Comparison of ENCODE assay signal across 16 cellular contexts in the genomic region with DNA sequence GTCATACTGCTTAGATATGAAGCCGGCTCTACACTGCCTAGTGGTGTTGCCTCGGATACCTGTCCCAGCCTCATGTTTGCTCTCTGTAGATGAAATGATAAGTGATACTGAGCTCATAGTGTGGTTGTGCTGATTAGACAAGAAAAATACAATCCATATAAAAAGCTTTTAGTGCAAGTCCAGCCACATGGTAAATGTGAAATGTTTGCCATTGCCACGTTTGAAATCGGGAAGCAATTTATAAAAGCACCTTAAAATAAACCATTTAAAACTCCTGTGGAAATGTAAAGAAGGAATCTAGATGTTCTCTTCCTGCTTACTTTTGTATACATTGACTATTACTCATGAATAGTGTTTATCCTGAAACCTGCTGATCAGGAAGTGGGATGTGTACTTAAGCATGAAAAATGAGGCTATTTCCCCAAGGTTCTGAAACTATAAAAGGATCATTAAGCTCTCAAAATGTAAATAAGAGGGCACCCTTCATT. TPM values are rescaled to one million over a fixed set of nuclear protein-coding genes. Genes with fewer than 3 reads are reported as not detected.
DNase-seq lines count a peak whose midpoint lies in the region; ATAC-seq and TF ChIP-seq lines count a peak whose summit lies in the region.
"Had no signal": no experiment of that assay in that cellular context is flagged by ENCODE, and none has a peak within 500 bp of the region (broad histone marks: within the 10 kb centered on the region; RNA-seq: fewer than 3 reads in every experiment).

No MANE protein-coding gene starts in this region.

- H3K4me2 ChIP-seq in BLaER1: peak overlapping the region; percentile 44

- no peaks in the 10 kb centered on the region for H3K4me1 Mint-ChIP-seq in CD14-positive monocyte

- H3K4me1 ChIP-seq in BLaER1: peaks cover 11% of the 10 kb centered on the region
- peaks cover 4 to 24% (median 5%) of the 10 kb centered on the region in 3 donors for H3K4me1 ChIP-seq in esophagus squamous epithelium
- H3K4me1 ChIP-seq in heart left ventricle: no peaks in the 10 kb centered on the region
- H3K4me1 ChIP-seq: gastrocnemius medialis had no signal

- no peak overlapping the region for H3K27ac ChIP-seq in BLaER1
- peak overlapping the region in 3 of 4 donors; percentile 31 to 68 (median 57) for H3K27ac ChIP-seq in esophagus squamous epithelium
- no peak overlapping the region for H3K27ac ChIP-seq in heart left ventricle
- H3K27ac ChIP-seq: gastrocnemius medialis had no signal

- H3K27me3 ChIP-seq in BLaER1 (no peaks in the 10 kb centered on the region), esophagus squamous epithelium (no peaks in the 10 kb centered on the region), heart left ventricle (no peaks in the 10 kb centered on the region)
- H3K27me3 ChIP-seq: gastrocnemius medialis had no signal

- ATAC-seq in HG03442 (IDR thresholded peaks at IDR 0.05; ENCODE audit: unreplicated experiment) (no peak), heart left ventricle (no peak), GM21528 (IDR thresholded peaks at IDR 0.05; ENCODE audit: low FRiP score, unreplicated experiment) (no peak)
- ATAC-seq: gastrocnemius medialis had no signal

- H4K20me1 ChIP-seq in BLaER1: no peaks in the 10 kb centered on the region

- DNase-seq in M059J (ENCODE audit: low read depth): peak; percentile 22
- peak; percentile 75 for DNase-seq in NCI-H774 (lab: John Stamatoyannopoulos, UW)
- DNase-seq in esophagus squamous epithelium (lab: John Stamatoyannopoulos, UW): no peak
- no peak for DNase-seq in CD14-positive monocyte (ENCODE audit: low spot score)
- no peak for DNase-seq in heart left ventricle
- DNase-seq: activated CD4-positive, alpha-beta T cell treated with anti-CD3 and anti-CD28 coated beads for 1 hour; gastrocnemius medialis; posterior cingulate gyrus; Right ventricle myocardium superior; stimulated activated CD4-positive, alpha-beta T cell treated with anti-CD3 and anti-CD28 coated beads, Interleukin-4, amount 100 ng/mL, for 24 hours had no signal

- no peak overlapping the region for H3K4me3 Mint-ChIP-seq in CD14-positive monocyte

- peaks cover 0 to 2% (median 0%) of the 10 kb centered on the region in 7 donors for H3K9me3 Mint-ChIP-seq in CD14-positive monocyte
- H3K9me3 Mint-ChIP-seq: activated T-helper 2 cell treated with anti-CD3 and anti-CD28 coated beads, Interferon-gamma antibody, Interleukin-2, Interleukin-4, amounts not matched to agents 10 μg/mL and 5 μg/mL and 100 μg/mL, durations not matched to agents 14 hours and 24 hours and 36 hours had no signal

- TF ChIP-seq CTCF in esophagus squamous epithelium (IDR thresholded peaks at IDR 0.05) (no peak), CD14-positive monocyte (IDR thresholded peaks at IDR 0.05) (no peak), heart left ventricle (IDR thresholded peaks at IDR 0.05) (no peak)

- peaks cover 3 to 7% (median 5%) of the 10 kb centered on the region in 3 donors for H3K27me3 Mint-ChIP-seq in CD14-positive monocyte (ENCODE audit: low read depth in 3 of 3)

- intact Hi-C loops in esophagus squamous epithelium (cut with DNase I) (no loop called here), CD14-positive monocyte (cut with micrococcal nuclease) (no loop called here), heart left ventricle (cut with DNase I) (no loop called here)

- H3K4me3 ChIP-seq in BLaER1 (no peak overlapping the region), esophagus squamous epithelium (no peak overlapping the region), heart left ventricle (no peak overlapping the region)
- H3K4me3 ChIP-seq: gastrocnemius medialis had no signal

- H3K36me3 ChIP-seq in BLaER1 (no peaks in the 10 kb centered on the region), esophagus squamous epithelium (no peaks in the 10 kb centered on the region), heart left ventricle (no peaks in the 10 kb centered on the region)
- H3K36me3 ChIP-seq: gastrocnemius medialis had no signal

- no peak overlapping the region for H3K9ac ChIP-seq in BLaER1

- no peak for TF ChIP-seq POLR2A in esophagus squamous epithelium (IDR thresholded peaks at IDR 0.05)
- no peak for TF ChIP-seq POLR2A in heart left ventricle (IDR thresholded peaks at IDR 0.05)

- no peaks in the 10 kb centered on the region for H3K9me3 ChIP-seq in BLaER1
- no peaks in the 10 kb centered on the region for H3K9me3 ChIP-seq in esophagus squamous epithelium
- no peaks in the 10 kb centered on the region for H3K9me3 ChIP-seq in heart left ventricle
- H3K9me3 ChIP-seq: gastrocnemius medialis had no signal

- H3K27ac Mint-ChIP-seq in CD14-positive monocyte: no peak overlapping the region
- H3K27ac Mint-ChIP-seq: activated T-helper 2 cell treated with anti-CD3 and anti-CD28 coated beads, Interferon-gamma antibody, Interleukin-2, Interleukin-4, amounts not matched to agents 10 μg/mL and 5 μg/mL and 100 μg/mL, durations not matched to agents 14 hours and 24 hours and 36 hours had no signal

- WGBS in esophagus squamous epithelium, 2 donors: 26 to 33% methylated on average over 4 of the region's 4 CpGs
- 59 to 65% (median 63%) methylated on average over 4 of the region's 4 CpGs for WGBS in heart left ventricle, 4 donors

- H3K36me3 Mint-ChIP-seq in CD14-positive monocyte: no peaks in the 10 kb centered on the region

RNA-seq across cellular contexts. Expression of a gene that starts 13.2 kb away (rescaled TPM):
- total RNA-seq in M059J (2014; rRNA removed; shearing (Covaris generic)): not detected in 2 replicates
- not detected for total RNA-seq in esophagus squamous epithelium
- polyA plus RNA-seq in CD14-positive monocyte: not detected
- not detected for total RNA-seq in heart left ventricle
- polyA plus RNA-seq in heart left ventricle: not detected
- total RNA-seq: activated T-helper 2 cell treated with anti-CD3 and anti-CD28 coated beads, Interferon-gamma antibody, Interleukin-2, Interleukin-4, amounts not matched to agents 10 μg/mL and 5 μg/mL and 100 μg/mL, durations not matched to agents 14 hours and 24 hours and 36 hours; gastrocnemius medialis; H1; lung microvascular endothelial cell; Right ventricle myocardium superior had no signal
- polyA plus RNA-seq: H1 had no signal

Comparison
In these comparisons a context has a peak if more than half of its experiments do, and no peak if none do; other contexts are left out.
1. H3K27ac ChIP-seq: peak in esophagus squamous epithelium (3 of 4); none in BLaER1 (single experiment) and heart left ventricle (0 of 12).
2. DNase-seq: peak in M059J (single experiment) and NCI-H774 (single experiment); none in esophagus squamous epithelium (single experiment), CD14-positive monocyte (single experiment) and heart left ventricle (0 of 5).